Comparison of ENCODE assay signal across 8 cellular contexts in the genomic region with DNA sequence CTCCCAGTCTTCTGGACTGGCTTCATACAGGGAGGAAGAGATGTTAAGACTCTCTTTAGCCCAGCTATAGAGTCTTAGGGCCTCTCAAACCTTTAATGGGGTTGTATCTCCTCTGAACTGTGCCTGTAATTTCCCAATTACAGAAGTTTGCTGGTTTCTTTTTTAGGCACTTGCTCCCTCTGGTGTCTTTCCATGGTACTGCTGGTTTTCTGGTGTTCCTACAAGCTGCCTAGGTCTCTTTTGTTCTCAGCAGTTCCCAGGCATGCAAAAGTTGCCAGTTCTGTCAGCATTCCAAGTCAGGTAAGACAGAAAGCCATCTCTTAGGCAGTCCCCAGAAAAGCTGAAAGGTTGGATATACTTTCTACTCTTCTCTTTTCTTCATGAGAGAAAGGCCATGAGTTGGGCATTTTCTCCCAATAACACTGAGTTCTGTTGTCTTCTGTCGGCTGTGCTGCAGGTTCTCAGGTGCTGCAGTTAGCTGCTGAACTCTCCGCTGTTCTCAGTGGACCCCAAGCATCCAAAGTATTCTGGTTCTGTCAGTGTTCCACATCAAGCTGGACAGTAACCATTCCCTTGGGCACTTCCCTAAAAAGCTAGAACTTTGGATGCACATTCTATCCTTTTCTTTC. TPM values are rescaled to one million over a fixed set of nuclear protein-coding genes. Genes with fewer than 3 reads are reported as not detected.
DNase-seq lines count a peak whose midpoint lies in the region; ATAC-seq and TF ChIP-seq lines count a peak whose summit lies in the region.

No MANE protein-coding gene starts in this region.

- peaks cover 17% of the 10 kb centered on the region for H3K36me3 Mint-ChIP-seq in Caco-2 (ENCODE audit: insufficient read depth, unreplicated experiment)
- peaks cover 13% of the 10 kb centered on the region for H3K36me3 Mint-ChIP-seq in activated CD8-positive, alpha-beta T cell treated with anti-CD3 and anti-CD28 coated beads for 36 hours (ENCODE audit: low read depth)

- CTCF ChIA-PET in Caco-2 (lab: Charles Lee) = interaction anchor here (1.2 kb wide), 1 partner anchor 20 kb away, joined by 3 read pairs; no protein-coding TSS in a partner anchor
- CTCF ChIA-PET in activated CD8-positive, alpha-beta T cell treated with anti-CD3 and anti-CD28 coated beads for 36 hours (lab: Charles Lee) = interaction anchor here (0.6 to 2.8 kb wide), 26 partner anchors 9 to 711 kb away, joined by 3 to 14 read pairs (median 4); no protein-coding TSS in a partner anchor

- no peak overlapping the region for H3K4me3 ChIP-seq in Caco-2 (ENCODE audit: low read depth, low read length)
- H3K4me3 ChIP-seq in fibroblast of the aortic adventitia (ENCODE audit: low read depth, low read length) = no peak overlapping the region

- no TSS peak for BruUV-seq in Caco-2 (replicated peaks; lab: Mats Ljungman, UMichigan)

- H3K9me3 Mint-ChIP-seq in Caco-2 (ENCODE audit: unreplicated experiment) = peaks cover 20% of the 10 kb centered on the region
- peaks cover 2% of the 10 kb centered on the region for H3K9me3 Mint-ChIP-seq in activated CD8-positive, alpha-beta T cell treated with anti-CD3 and anti-CD28 coated beads for 36 hours

- H3K27ac Mint-ChIP-seq in Caco-2 (ENCODE audit: unreplicated experiment) = no peak overlapping the region
- H3K27ac Mint-ChIP-seq in activated CD8-positive, alpha-beta T cell treated with anti-CD3 and anti-CD28 coated beads for 36 hours = no peak overlapping the region

- POLR2A ChIA-PET in Caco-2 (lab: Charles Lee) = no interaction called here
- POLR2A ChIA-PET in activated CD8-positive, alpha-beta T cell treated with anti-CD3 and anti-CD28 coated beads for 36 hours (lab: Charles Lee) = no interaction called here

- no peaks in the 10 kb centered on the region for H3K4me1 Mint-ChIP-seq in Caco-2 (ENCODE audit: low read depth, unreplicated experiment)
- no peaks in the 10 kb centered on the region for H3K4me1 Mint-ChIP-seq in activated CD8-positive, alpha-beta T cell treated with anti-CD3 and anti-CD28 coated beads for 36 hours (ENCODE audit: low read depth)

- peaks cover 13% of the 10 kb centered on the region for H3K9me3 ChIP-seq in Caco-2

- TF ChIP-seq CTCF in Caco-2 (IDR thresholded peaks at IDR 0.05; ENCODE audit: insufficient read depth in 1 of 2, low read depth in 1 of 2, low read length in 1 of 2, severe bottlenecking in 1 of 2, unreplicated experiment in 1 of 2) (peak; percentile 67 to 84), fibroblast of the aortic adventitia (IDR thresholded peaks at IDR 0.05; ENCODE audit: insufficient read depth, low read length) (peak; percentile 89)
- peak; percentile 70 for TF ChIP-seq CTCF in activated CD8-positive, alpha-beta T cell treated with anti-CD3 and anti-CD28 coated beads for 36 hours (IDR thresholded peaks at IDR 0.05)

- intact Hi-C loops in Caco-2 (cut with micrococcal nuclease; ENCODE audit: unreplicated experiment) = no loop called here
- intact Hi-C loops in activated CD8-positive, alpha-beta T cell treated with anti-CD3 and anti-CD28 coated beads for 36 hours (cut with micrococcal nuclease) = no loop called here

- DNase-seq in Caco-2 = peak; percentile 59 to 76
- peak; percentile 35 for DNase-seq in NCI-H226
- DNase-seq in activated CD8-positive, alpha-beta T cell treated with anti-CD3 and anti-CD28 coated beads for 36 hours = peak; percentile 71
- DNase-seq in fibroblast of the aortic adventitia (ENCODE audit: low read depth) = peak; percentile 77
- peak; percentile 75 for DNase-seq in renal cortical epithelial cell (ENCODE audit: low read depth)
- DNase-seq in Ammon's horn (ENCODE audit: low spot score) = no peak

- no peaks in the 10 kb centered on the region for H3K27me3 ChIP-seq in Caco-2 (replicated peaks; ENCODE audit: control insufficient read depth, insufficient read depth, low read length)

- H3K4me3 Mint-ChIP-seq in Caco-2 (ENCODE audit: unreplicated experiment) = no peak overlapping the region
- no peak overlapping the region for H3K4me3 Mint-ChIP-seq in activated CD8-positive, alpha-beta T cell treated with anti-CD3 and anti-CD28 coated beads for 36 hours

- 0 out of 2 replicates have a peak, but pooled peaks cover 5% of the 10 kb centered on the region for H3K4me1 ChIP-seq in Caco-2

- no peaks in the 10 kb centered on the region for H3K27me3 Mint-ChIP-seq in Caco-2 (ENCODE audit: insufficient read depth, unreplicated experiment)
- no peaks in the 10 kb centered on the region for H3K27me3 Mint-ChIP-seq in activated CD8-positive, alpha-beta T cell treated with anti-CD3 and anti-CD28 coated beads for 36 hours

- ATAC-seq in GM21529 (IDR thresholded peaks at IDR 0.05; ENCODE audit: unreplicated experiment) = peak; percentile 56
- ATAC-seq in activated CD8-positive, alpha-beta T cell treated with anti-CD3 and anti-CD28 coated beads for 36 hours = peak; percentile 61
- ATAC-seq in HG02798 (IDR thresholded peaks at IDR 0.05; ENCODE audit: poor library complexity, unreplicated experiment) = no peak

- no peaks in the 10 kb centered on the region for H3K36me3 ChIP-seq in Caco-2 (ENCODE audit: control insufficient read depth, insufficient read depth, low read length)

RNA-seq across cellular contexts. Expression of a gene that starts 54.4 kb away (rescaled TPM):
- total RNA-seq in Caco-2 (2022) = 24.9 and 25.0 TPM in 2 replicates
- 1 to 10 TPM; 4.0 to 5.0 TPM for total RNA-seq in activated CD8-positive, alpha-beta T cell treated with anti-CD3 and anti-CD28 coated beads for 36 hours
- 4.3 and 11.7 TPM in 2 replicates for total RNA-seq in fibroblast of the aortic adventitia (ENCODE audit: low replicate concordance)
- total RNA-seq in renal cortical epithelial cell = 21.9 and 35.6 TPM in 2 replicates

RNA-seq across cellular contexts. Expression of a gene that starts 54.7 kb away (rescaled TPM):
- 20.1 and 26.2 TPM in 2 replicates for total RNA-seq in Caco-2 (2022)
- 10 to 100 TPM in 1 of 2 experiments, 1 to 10 TPM in 1; 8.9 to 10.2 TPM for total RNA-seq in activated CD8-positive, alpha-beta T cell treated with anti-CD3 and anti-CD28 coated beads for 36 hours
- total RNA-seq in fibroblast of the aortic adventitia (ENCODE audit: low replicate concordance) = 13.0 and 21.9 TPM in 2 replicates
- 35.3 and 40.7 TPM in 2 replicates for total RNA-seq in renal cortical epithelial cell
